Comparison of ENCODE assay signal across 8 cellular contexts in the genomic region with DNA sequence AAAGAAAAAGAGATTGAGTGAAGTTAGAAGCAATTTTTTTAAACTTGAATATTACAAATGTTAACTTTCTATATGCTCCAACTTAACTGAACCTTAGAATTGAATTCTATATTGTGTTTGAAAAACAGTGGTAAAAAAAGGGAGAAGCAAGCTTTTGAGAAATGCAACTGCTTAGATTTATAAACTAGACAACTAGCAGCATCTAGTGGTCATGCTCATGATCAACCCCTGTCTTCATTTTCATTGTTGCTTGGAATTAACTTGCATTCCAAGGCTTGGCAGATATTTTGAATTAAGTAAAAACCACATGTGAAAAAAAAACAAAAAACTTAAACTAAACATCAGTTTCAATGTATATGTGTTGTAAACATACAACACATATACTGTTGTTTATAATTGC.
DNase-seq lines count a peak whose midpoint lies in the region; ATAC-seq and TF ChIP-seq lines count a peak whose summit lies in the region.

No MANE protein-coding gene starts in this region.

- H3K9me3 Mint-ChIP-seq in mesothelial cell of epicardium, result peaks cover 12% of the 10 kb centered on the region
- H3K9me3 Mint-ChIP-seq in activated CD8-positive, alpha-beta T cell treated with anti-CD3 and anti-CD28 coated beads, Interleukin-2, amount 10 ng/mL, durations not matched to agents 7 days and 5 days (ENCODE audit: insufficient read depth), result peaks cover 17% of the 10 kb centered on the region

- peaks cover 10% of the 10 kb centered on the region for H3K27me3 Mint-ChIP-seq in mesothelial cell of epicardium (ENCODE audit: low read depth)
- H3K27me3 Mint-ChIP-seq in activated CD8-positive, alpha-beta T cell treated with anti-CD3 and anti-CD28 coated beads, Interleukin-2, amount 10 ng/mL, durations not matched to agents 7 days and 5 days (ENCODE audit: low read depth), result no peaks in the 10 kb centered on the region

- POLR2A ChIA-PET in activated CD8-positive, alpha-beta T cell treated with anti-CD3 and anti-CD28 coated beads, Interleukin-2, amount 10 ng/mL, durations not matched to agents 7 days and 5 days (lab: Charles Lee), result no interaction called here

- DNase-seq in DMS53 treated with DMSO at 0.1 percent for 48 hours (lab: John Stamatoyannopoulos, UW; ENCODE audit: unreplicated experiment) (peak; percentile 15), LHCN-M2 (ENCODE audit: low read depth) (peak; percentile 16), brain microvascular endothelial cell (peak; percentile 12), mesothelial cell of epicardium (ENCODE audit: low spot score in 2 of 2, unreplicated experiment in 2 of 2) (no peak), NCI-H524 treated with DMSO at 0.1 percent for 48 hours (lab: John Stamatoyannopoulos, UW) (no peak), CD1c-positive myeloid dendritic cell (ENCODE audit: extremely low spot score) (no peak)
- DNase-seq in activated CD8-positive, alpha-beta T cell treated with anti-CD3 and anti-CD28 coated beads, Interleukin-2, amount 10 ng/mL, durations not matched to agents 7 days and 5 days, result no peak
- DNase-seq in activated CD8-positive, alpha-beta memory T cell treated with anti-CD3 and anti-CD28 coated beads, Interleukin-2, amount 50 U/mL, for 4 hours, result no peak

- H3K4me1 Mint-ChIP-seq in mesothelial cell of epicardium, result peaks cover 1% of the 10 kb centered on the region
- H3K4me1 Mint-ChIP-seq in activated CD8-positive, alpha-beta T cell treated with anti-CD3 and anti-CD28 coated beads, Interleukin-2, amount 10 ng/mL, durations not matched to agents 7 days and 5 days (ENCODE audit: low read depth), result no peaks in the 10 kb centered on the region

- TF ChIP-seq CTCF in brain microvascular endothelial cell (IDR thresholded peaks at IDR 0.05; ENCODE audit: low read depth, low read length, missing control alignments) (peak; percentile 70), mesothelial cell of epicardium (IDR thresholded peaks at IDR 0.05; ENCODE audit: unreplicated experiment) (peak; percentile 21)

- CTCF ChIA-PET in activated CD8-positive, alpha-beta T cell treated with anti-CD3 and anti-CD28 coated beads, Interleukin-2, amount 10 ng/mL, durations not matched to agents 7 days and 5 days (lab: Charles Lee), result no interaction called here

- no peaks in the 10 kb centered on the region for H3K36me3 Mint-ChIP-seq in mesothelial cell of epicardium
- peaks cover 64% of the 10 kb centered on the region for H3K36me3 Mint-ChIP-seq in activated CD8-positive, alpha-beta T cell treated with anti-CD3 and anti-CD28 coated beads, Interleukin-2, amount 10 ng/mL, durations not matched to agents 7 days and 5 days (ENCODE audit: low read depth)

- no peaks in the 10 kb centered on the region for H3K36me3 ChIP-seq in brain microvascular endothelial cell (replicated peaks)

- H3K27ac ChIP-seq in brain microvascular endothelial cell, result no peak overlapping the region

- in situ Hi-C loops in brain microvascular endothelial cell (cut with HindIII; ENCODE audit: low pct_ligation_motif_present, low sequenced_read_pairs), result no loop called here

- no peak overlapping the region for H3K4me3 ChIP-seq in brain microvascular endothelial cell (ENCODE audit: low read depth, low read length)

- no peak for ATAC-seq in activated CD8-positive, alpha-beta T cell treated with anti-CD3 and anti-CD28 coated beads, Interleukin-2, amount 10 ng/mL, durations not matched to agents 7 days and 5 days

- no peak overlapping the region for H3K4me3 Mint-ChIP-seq in mesothelial cell of epicardium
- no peak overlapping the region for H3K4me3 Mint-ChIP-seq in activated CD8-positive, alpha-beta T cell treated with anti-CD3 and anti-CD28 coated beads, Interleukin-2, amount 10 ng/mL, durations not matched to agents 7 days and 5 days

- H3K27me3 ChIP-seq in brain microvascular endothelial cell (replicated peaks), result no peaks in the 10 kb centered on the region

- H3K27ac Mint-ChIP-seq in mesothelial cell of epicardium, result no peak overlapping the region
- no peak overlapping the region for H3K27ac Mint-ChIP-seq in activated CD8-positive, alpha-beta T cell treated with anti-CD3 and anti-CD28 coated beads, Interleukin-2, amount 10 ng/mL, durations not matched to agents 7 days and 5 days

Comparison
In these comparisons a context has a peak if more than half of its experiments do, and no peak if none do; other contexts are left out.
1. DNase-seq: peak in DMS53 treated with DMSO at 0.1 percent for 48 hours (single experiment), LHCN-M2 (single experiment) and brain microvascular endothelial cell (single experiment); none in mesothelial cell of epicardium (0 of 2), activated CD8-positive, alpha-beta T cell treated with anti-CD3 and anti-CD28 coated beads, Interleukin-2, amount 10 ng/mL, durations not matched to agents 7 days and 5 days (single experiment), activated CD8-positive, alpha-beta memory T cell treated with anti-CD3 and anti-CD28 coated beads, Interleukin-2, amount 50 U/mL, for 4 hours (single experiment), NCI-H524 treated with DMSO at 0.1 percent for 48 hours (single experiment) and CD1c-positive myeloid dendritic cell (single experiment).